24 cellular contexts compared by ENCODE assay signal in genomic region chr3:22326305-22326704, GRCh38.
DNase-seq lines count a peak whose midpoint lies in the region; ATAC-seq and TF ChIP-seq lines count a peak whose summit lies in the region.
"Had no signal": no experiment of that assay in that cellular context is flagged by ENCODE, and none has a peak within 500 bp of the region (broad histone marks: within the 10 kb centered on the region; RNA-seq: fewer than 3 reads in every experiment).

No MANE protein-coding gene starts in this region.

- H3K4me3 Mint-ChIP-seq in H9 (no peak overlapping the region), WTC11 (no peak overlapping the region)
- H3K4me3 Mint-ChIP-seq: B cell; CD4-positive, alpha-beta T cell; CD8-positive, alpha-beta T cell had no signal

- H2BK12ac ChIP-seq in H9 (ENCODE audit: insufficient read length, low read depth, low read length): no peak overlapping the region

- POLR2A ChIA-PET in WTC11 (lab: Charles Lee): no interaction called here

- CTCF ChIA-PET in WTC11 (lab: Charles Lee): no interaction called here

- H3K4me1 ChIP-seq in H9 (ENCODE audit: insufficient read depth, low read length): no peaks in the 10 kb centered on the region
- H3K4me1 ChIP-seq in mesendoderm (ENCODE audit: control insufficient read depth, low read depth, low read length): peaks cover 9% of the 10 kb centered on the region
- H3K4me1 ChIP-seq: BLaER1 treated with 17β-estradiol and CSF1 and Interleukin-3, amounts not matched to agents 10 nM and 100 nM; Caco-2 had no signal

- no peak overlapping the region for H2AFZ ChIP-seq in H9 (ENCODE audit: low read length)

- no peak overlapping the region for H3K4me2 ChIP-seq in H9 (ENCODE audit: insufficient read depth, insufficient read length, low read length)
- no peak overlapping the region for H3K4me2 ChIP-seq in mesendoderm (ENCODE audit: low read length)
- H3K4me2 ChIP-seq: BLaER1 treated with 17β-estradiol and CSF1 and Interleukin-3, amounts not matched to agents 10 nM and 100 nM had no signal

- no peaks in the 10 kb centered on the region for H4K20me1 ChIP-seq in H9 (ENCODE audit: control insufficient read depth, insufficient read depth, insufficient read length)
- H4K20me1 ChIP-seq: BLaER1 treated with 17β-estradiol and CSF1 and Interleukin-3, amounts not matched to agents 10 nM and 100 nM had no signal

- no CpG with 5 or more reads among the region's 3 CpGs for WGBS in H9 (ENCODE audit: extremely low coverage, insufficient read length, low lambda C conversion rate)
- WGBS in mesendoderm (ENCODE audit: extremely low coverage, insufficient coverage, low lambda C conversion rate): no CpG with 5 or more reads among the region's 3 CpGs

- H3K27me3 ChIP-seq in H9 (ENCODE audit: insufficient read depth, low read length) (no peaks in the 10 kb centered on the region), mesendoderm (ENCODE audit: insufficient read depth, low read length, poor library complexity) (no peaks in the 10 kb centered on the region)
- H3K27me3 ChIP-seq: BLaER1 treated with 17β-estradiol and CSF1 and Interleukin-3, amounts not matched to agents 10 nM and 100 nM had no signal

- H3K23ac ChIP-seq in H9 (ENCODE audit: insufficient read length, low read depth, low read length) (no peak overlapping the region), mesendoderm (ENCODE audit: low read length) (no peak overlapping the region)

- H3K36me3 Mint-ChIP-seq in H9 (ENCODE audit: insufficient read depth in 1 of 3, low read depth in 3 of 3): no peaks in the 10 kb centered on the region
- H3K36me3 Mint-ChIP-seq in WTC11: no peaks in the 10 kb centered on the region
- H3K36me3 Mint-ChIP-seq: CD8-positive, alpha-beta T cell had no signal

- H3K4me1 Mint-ChIP-seq in H9 (peaks cover 9 to 16% of the 10 kb centered on the region in 2 experiments), WTC11 (peaks cover 31% of the 10 kb centered on the region)
- H3K4me1 Mint-ChIP-seq: B cell had no signal

- H2BK5ac ChIP-seq in H9 (ENCODE audit: insufficient read length, low read length): no peak overlapping the region
- H2BK5ac ChIP-seq in mesendoderm (ENCODE audit: low read length): no peak overlapping the region

- H4K5ac ChIP-seq in H9 (ENCODE audit: insufficient read length, low read depth, low read length) (no peak overlapping the region), mesendoderm (ENCODE audit: low read length) (no peak overlapping the region)

- no peaks in the 10 kb centered on the region for H3K27me3 Mint-ChIP-seq in H9 (ENCODE audit: low read depth)
- no peaks in the 10 kb centered on the region for H3K27me3 Mint-ChIP-seq in WTC11 (ENCODE audit: low read depth)
- H3K27me3 Mint-ChIP-seq: B cell; CD4-positive, alpha-beta T cell had no signal

- H3K79me2 ChIP-seq in H9 (ENCODE audit: insufficient read depth, low read length): no peaks in the 10 kb centered on the region
- no peaks in the 10 kb centered on the region for H3K79me2 ChIP-seq in mesendoderm (ENCODE audit: control insufficient read depth, insufficient read depth, low read length)

- no peak overlapping the region for H2BK20ac ChIP-seq in H9 (ENCODE audit: low read depth, low read length, poor library complexity, severe bottlenecking)

- ATAC-seq in WTC11: peak; percentile 77
- no peak for ATAC-seq in GM21825 (IDR thresholded peaks at IDR 0.05; ENCODE audit: unreplicated experiment)
- ATAC-seq: CD8-positive, alpha-beta T cell had no signal

- TF ChIP-seq CTCF in H9 (conservative IDR thresholded peaks at IDR 0.05) (peak; percentile 25; the same call in 1 of the 3 replicates), WTC11 (IDR thresholded peaks at IDR 0.05) (no peak), epithelial cell of proximal tubule (conservative IDR thresholded peaks at IDR 0.05; ENCODE audit: low read depth, low read length) (peak; percentile 11)

- H2BK15ac ChIP-seq in H9 (ENCODE audit: low read depth, low read length) (no peak overlapping the region), mesendoderm (replicated peaks; ENCODE audit: low read depth) (no peak overlapping the region)

- H3K4ac ChIP-seq in H9 (ENCODE audit: low read depth, low read length) (no peak overlapping the region), mesendoderm (ENCODE audit: low read depth, low read length) (no peak overlapping the region)

- H3K27ac ChIP-seq in H9 (ENCODE audit: insufficient read length, low read depth, low read length): no peak overlapping the region
- H3K27ac ChIP-seq in mesendoderm (ENCODE audit: low read depth, low read length): no peak overlapping the region
- H3K27ac ChIP-seq: BLaER1 treated with 17β-estradiol and CSF1 and Interleukin-3, amounts not matched to agents 10 nM and 100 nM; C4-2B had no signal

- H3K9me3 ChIP-seq in H9 (ENCODE audit: control insufficient read depth, low read depth, low read length): no peaks in the 10 kb centered on the region
- H3K9me3 ChIP-seq: BLaER1 treated with 17β-estradiol and CSF1 and Interleukin-3, amounts not matched to agents 10 nM and 100 nM; Caco-2 had no signal

- H3K27ac Mint-ChIP-seq in H9 (no peak overlapping the region; a peak in 1 of 7 replicates), WTC11 (no peak overlapping the region)
- H3K27ac Mint-ChIP-seq: B cell; CD4-positive, alpha-beta T cell; CD8-positive, alpha-beta T cell had no signal

- no peak overlapping the region for H3K18ac ChIP-seq in H9 (ENCODE audit: insufficient read length, low read depth, low read length)
- H3K18ac ChIP-seq in mesendoderm (ENCODE audit: low read length): no peak overlapping the region

- H3K56ac ChIP-seq in H9 (ENCODE audit: insufficient read length, low read depth, low read length): no peak overlapping the region
- no peak overlapping the region for H3K56ac ChIP-seq in mesendoderm (ENCODE audit: low read length)

- no peaks in the 10 kb centered on the region for H3K9me3 Mint-ChIP-seq in H9
- H3K9me3 Mint-ChIP-seq in WTC11: no peaks in the 10 kb centered on the region
- H3K9me3 Mint-ChIP-seq: CD8-positive, alpha-beta T cell had no signal

- H3K14ac ChIP-seq in H9 (ENCODE audit: insufficient read depth, low read length): no peak overlapping the region; the same call in 1 of the 2 replicates

- H3K79me1 ChIP-seq in H9 (ENCODE audit: insufficient read depth, low read depth, low read length, poor library complexity, severe bottlenecking) (no peaks in the 10 kb centered on the region), mesendoderm (ENCODE audit: low read length) (no peaks in the 10 kb centered on the region)

- H3K9ac ChIP-seq in H9 (ENCODE audit: extremely low read depth, insufficient read length, low read length) (no peak overlapping the region), mesendoderm (ENCODE audit: low read length) (no peak overlapping the region)
- H3K9ac ChIP-seq: BLaER1 treated with 17β-estradiol and CSF1 and Interleukin-3, amounts not matched to agents 10 nM and 100 nM had no signal

- H2AK5ac ChIP-seq in H9 (ENCODE audit: insufficient read length, low read length) (no peak overlapping the region), mesendoderm (ENCODE audit: low read length) (no peak overlapping the region)

- H4K8ac ChIP-seq in H9 (replicated peaks; ENCODE audit: insufficient read length, low read depth, low read length): no peak overlapping the region
- H4K8ac ChIP-seq in mesendoderm (ENCODE audit: low read depth, low read length): no peak overlapping the region

- no peak for DNase-seq in H9
- no peak for DNase-seq in WTC11 (ENCODE audit: low spot score)
- no peak for DNase-seq in epithelial cell of proximal tubule (ENCODE audit: low read depth)
- DNase-seq in mesendoderm: peak; percentile 63
- DNase-seq in NAMALWA (ENCODE audit: low spot score): no peak
- DNase-seq in DMS 273 (lab: John Stamatoyannopoulos, UW; ENCODE audit: unreplicated experiment): no peak
- no peak for DNase-seq in T-helper 1 cell
- DNase-seq: 8988T; ACHN; Caco-2; Calu3; CD4-positive, alpha-beta T cell; CD8-positive, alpha-beta T cell; DMS 273 treated with DMSO at 0.1 percent for 48 hours; DMS153; DMS53; DMS79; DND-41; EL; GDM1 had no signal

- no peak overlapping the region for H3T11ph ChIP-seq in H9 (ENCODE audit: low read length)

- H4K91ac ChIP-seq in H9 (ENCODE audit: insufficient read length, low read depth, low read length): no peak overlapping the region

- no peaks in the 10 kb centered on the region for H3K23me2 ChIP-seq in H9 (ENCODE audit: insufficient read length, low read depth, low read length, poor library complexity, severe bottlenecking)

- no peaks in the 10 kb centered on the region for H3K36me3 ChIP-seq in mesendoderm (ENCODE audit: control insufficient read depth, insufficient read depth, low read length)
- H3K36me3 ChIP-seq: BLaER1 treated with 17β-estradiol and CSF1 and Interleukin-3, amounts not matched to agents 10 nM and 100 nM had no signal

- H3K4me3 ChIP-seq in epithelial cell of proximal tubule (ENCODE audit: low read depth, low read length) (no peak overlapping the region), mesendoderm (ENCODE audit: low read length) (no peak overlapping the region)
- H3K4me3 ChIP-seq: BLaER1 treated with 17β-estradiol and CSF1 and Interleukin-3, amounts not matched to agents 10 nM and 100 nM had no signal

- H2BK120ac ChIP-seq in H9 (ENCODE audit: low read depth, low read length, poor library complexity, severe bottlenecking): no peak overlapping the region
- H2BK120ac ChIP-seq in mesendoderm (ENCODE audit: low read depth, low read length): no peak overlapping the region

TF ChIP-seq in WTC11, 78 proteins besides CTCF, POLR2A, EP300 and RAD21:
- TF ChIP-seq FOXK1 (CRISPR knock-in tag; IDR thresholded peaks at IDR 0.05) (no peak), GTF2I (CRISPR knock-in tag; conservative IDR thresholded peaks at IDR 0.05) (no peak), FOXP4 (CRISPR knock-in tag; IDR thresholded peaks at IDR 0.05) (no peak), MXD4 (CRISPR knock-in tag; IDR thresholded peaks at IDR 0.05; ENCODE audit: borderline replicate concordance) (no peak)
